Comparison of ENCODE assay signal across 1 cellular context in genomic region chr1:205716371-205717132, GRCh38.
TF ChIP-seq lines count a peak whose summit lies in the region.

No MANE protein-coding gene starts in this region.

TF ChIP-seq in GM12878, 131 proteins besides CTCF, POLR2A, EP300 and RAD21 (continues in another document):
- no peak for TF ChIP-seq HDAC2 (IDR thresholded peaks at IDR 0.05)
- TF ChIP-seq JUND (IDR thresholded peaks at IDR 0.05; ENCODE audit: low read depth, low read length) = no peak; the same call in 1 of the 2 replicates
- TF ChIP-seq RELB (IDR thresholded peaks at IDR 0.05; ENCODE audit: low read depth) = peak; percentile 83; the same call in 1 of the 2 replicates
- TF ChIP-seq ZBTB33 (IDR thresholded peaks at IDR 0.05) = no peak
- no peak for TF ChIP-seq ZNF384 (IDR thresholded peaks at IDR 0.05; ENCODE audit: borderline replicate concordance, low read depth, low read length)
- TF ChIP-seq CHD2 (IDR thresholded peaks at IDR 0.05; ENCODE audit: borderline replicate concordance, low read depth, low read length) = no peak
- TF ChIP-seq NFYA (IDR thresholded peaks at IDR 0.05; ENCODE audit: borderline replicate concordance, low read depth, low read length) = no peak
- no peak for TF ChIP-seq TCF3 (IDR thresholded peaks at IDR 0.05; ENCODE audit: borderline replicate concordance, insufficient read depth, low read depth, low read length)
- TF ChIP-seq, protein P1, sequence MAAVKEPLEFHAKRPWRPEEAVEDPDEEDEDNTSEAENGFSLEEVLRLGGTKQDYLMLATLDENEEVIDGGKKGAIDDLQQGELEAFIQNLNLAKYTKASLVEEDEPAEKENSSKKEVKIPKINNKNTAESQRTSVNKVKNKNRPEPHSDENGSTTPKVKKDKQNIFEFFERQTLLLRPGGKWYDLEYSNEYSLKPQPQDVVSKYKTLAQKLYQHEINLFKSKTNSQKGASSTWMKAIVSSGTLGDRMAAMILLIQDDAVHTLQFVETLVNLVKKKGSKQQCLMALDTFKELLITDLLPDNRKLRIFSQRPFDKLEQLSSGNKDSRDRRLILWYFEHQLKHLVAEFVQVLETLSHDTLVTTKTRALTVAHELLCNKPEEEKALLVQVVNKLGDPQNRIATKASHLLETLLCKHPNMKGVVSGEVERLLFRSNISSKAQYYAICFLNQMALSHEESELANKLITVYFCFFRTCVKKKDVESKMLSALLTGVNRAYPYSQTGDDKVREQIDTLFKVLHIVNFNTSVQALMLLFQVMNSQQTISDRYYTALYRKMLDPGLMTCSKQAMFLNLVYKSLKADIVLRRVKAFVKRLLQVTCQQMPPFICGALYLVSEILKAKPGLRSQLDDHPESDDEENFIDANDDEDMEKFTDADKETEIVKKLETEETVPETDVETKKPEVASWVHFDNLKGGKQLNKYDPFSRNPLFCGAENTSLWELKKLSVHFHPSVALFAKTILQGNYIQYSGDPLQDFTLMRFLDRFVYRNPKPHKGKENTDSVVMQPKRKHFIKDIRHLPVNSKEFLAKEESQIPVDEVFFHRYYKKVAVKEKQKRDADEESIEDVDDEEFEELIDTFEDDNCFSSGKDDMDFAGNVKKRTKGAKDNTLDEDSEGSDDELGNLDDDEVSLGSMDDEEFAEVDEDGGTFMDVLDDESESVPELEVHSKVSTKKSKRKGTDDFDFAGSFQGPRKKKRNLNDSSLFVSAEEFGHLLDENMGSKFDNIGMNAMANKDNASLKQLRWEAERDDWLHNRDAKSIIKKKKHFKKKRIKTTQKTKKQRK (IDR thresholded peaks at IDR 0.05; ENCODE audit: low read depth, low read length) = no peak
- no peak for TF ChIP-seq CREB1 (IDR thresholded peaks at IDR 0.05; ENCODE audit: low read depth)
- no peak for TF ChIP-seq CHD1 (IDR thresholded peaks at IDR 0.05; ENCODE audit: low read depth, low read length)
- TF ChIP-seq SRF (IDR thresholded peaks at IDR 0.05; ENCODE audit: low read depth in 2 of 2, low read length in 2 of 2) = no peak
- no peak for TF ChIP-seq BRCA1 (IDR thresholded peaks at IDR 0.05; ENCODE audit: low read depth, low read length)
- TF ChIP-seq IKZF2 (IDR thresholded peaks at IDR 0.05) = peak; percentile 92 to 93; a peak in 3 of 4 replicates
- peak; percentile 22; the same call in 1 of the 2 replicates for TF ChIP-seq ZNF217 (IDR thresholded peaks at IDR 0.05)
- TF ChIP-seq, protein P2, sequence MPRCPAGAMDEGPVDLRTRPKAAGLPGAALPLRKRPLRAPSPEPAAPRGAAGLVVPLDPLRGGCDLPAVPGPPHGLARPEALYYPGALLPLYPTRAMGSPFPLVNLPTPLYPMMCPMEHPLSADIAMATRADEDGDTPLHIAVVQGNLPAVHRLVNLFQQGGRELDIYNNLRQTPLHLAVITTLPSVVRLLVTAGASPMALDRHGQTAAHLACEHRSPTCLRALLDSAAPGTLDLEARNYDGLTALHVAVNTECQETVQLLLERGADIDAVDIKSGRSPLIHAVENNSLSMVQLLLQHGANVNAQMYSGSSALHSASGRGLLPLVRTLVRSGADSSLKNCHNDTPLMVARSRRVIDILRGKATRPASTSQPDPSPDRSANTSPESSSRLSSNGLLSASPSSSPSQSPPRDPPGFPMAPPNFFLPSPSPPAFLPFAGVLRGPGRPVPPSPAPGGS (IDR thresholded peaks at IDR 0.05; ENCODE audit: borderline replicate concordance, insufficient read depth, low read depth, low read length, poor library complexity, severe bottlenecking) = no peak
- TF ChIP-seq DPF2 (IDR thresholded peaks at IDR 0.05) = peak; percentile 76
- no peak for TF ChIP-seq ZNF592 (IDR thresholded peaks at IDR 0.05)
- TF ChIP-seq CBFB (IDR thresholded peaks at IDR 0.05; ENCODE audit: low read depth) = no peak
- no peak for TF ChIP-seq IRF5 (IDR thresholded peaks at IDR 0.05; ENCODE audit: borderline replicate concordance)
- no peak for TF ChIP-seq CHD4 (IDR thresholded peaks at IDR 0.05)
- TF ChIP-seq SREBF1 (IDR thresholded peaks at IDR 0.05; ENCODE audit: low read length) = no peak
- peak; percentile 97 for TF ChIP-seq MTA2 (IDR thresholded peaks at IDR 0.05; ENCODE audit: low read depth)
- no peak for TF ChIP-seq FOS (IDR thresholded peaks at IDR 0.05; ENCODE audit: borderline replicate concordance, extremely low read depth, insufficient read length)
- TF ChIP-seq BACH1 (IDR thresholded peaks at IDR 0.05; ENCODE audit: borderline replicate concordance) = peak; percentile 53; the same call in 1 of the 2 replicates
- TF ChIP-seq NR2C2 (IDR thresholded peaks at IDR 0.05; ENCODE audit: borderline replicate concordance, control insufficient read depth, insufficient read length, low read depth) = no peak
- no peak for TF ChIP-seq PML (IDR thresholded peaks at IDR 0.05; ENCODE audit: low read length)
- TF ChIP-seq EED (IDR thresholded peaks at IDR 0.05; ENCODE audit: low read depth) = no peak
- TF ChIP-seq, protein P3, sequence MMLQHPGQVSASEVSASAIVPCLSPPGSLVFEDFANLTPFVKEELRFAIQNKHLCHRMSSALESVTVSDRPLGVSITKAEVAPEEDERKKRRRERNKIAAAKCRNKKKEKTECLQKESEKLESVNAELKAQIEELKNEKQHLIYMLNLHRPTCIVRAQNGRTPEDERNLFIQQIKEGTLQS (IDR thresholded peaks at IDR 0.05; ENCODE audit: borderline replicate concordance, extremely low read depth, low read depth, low read length) = no peak
- TF ChIP-seq, protein P4, sequence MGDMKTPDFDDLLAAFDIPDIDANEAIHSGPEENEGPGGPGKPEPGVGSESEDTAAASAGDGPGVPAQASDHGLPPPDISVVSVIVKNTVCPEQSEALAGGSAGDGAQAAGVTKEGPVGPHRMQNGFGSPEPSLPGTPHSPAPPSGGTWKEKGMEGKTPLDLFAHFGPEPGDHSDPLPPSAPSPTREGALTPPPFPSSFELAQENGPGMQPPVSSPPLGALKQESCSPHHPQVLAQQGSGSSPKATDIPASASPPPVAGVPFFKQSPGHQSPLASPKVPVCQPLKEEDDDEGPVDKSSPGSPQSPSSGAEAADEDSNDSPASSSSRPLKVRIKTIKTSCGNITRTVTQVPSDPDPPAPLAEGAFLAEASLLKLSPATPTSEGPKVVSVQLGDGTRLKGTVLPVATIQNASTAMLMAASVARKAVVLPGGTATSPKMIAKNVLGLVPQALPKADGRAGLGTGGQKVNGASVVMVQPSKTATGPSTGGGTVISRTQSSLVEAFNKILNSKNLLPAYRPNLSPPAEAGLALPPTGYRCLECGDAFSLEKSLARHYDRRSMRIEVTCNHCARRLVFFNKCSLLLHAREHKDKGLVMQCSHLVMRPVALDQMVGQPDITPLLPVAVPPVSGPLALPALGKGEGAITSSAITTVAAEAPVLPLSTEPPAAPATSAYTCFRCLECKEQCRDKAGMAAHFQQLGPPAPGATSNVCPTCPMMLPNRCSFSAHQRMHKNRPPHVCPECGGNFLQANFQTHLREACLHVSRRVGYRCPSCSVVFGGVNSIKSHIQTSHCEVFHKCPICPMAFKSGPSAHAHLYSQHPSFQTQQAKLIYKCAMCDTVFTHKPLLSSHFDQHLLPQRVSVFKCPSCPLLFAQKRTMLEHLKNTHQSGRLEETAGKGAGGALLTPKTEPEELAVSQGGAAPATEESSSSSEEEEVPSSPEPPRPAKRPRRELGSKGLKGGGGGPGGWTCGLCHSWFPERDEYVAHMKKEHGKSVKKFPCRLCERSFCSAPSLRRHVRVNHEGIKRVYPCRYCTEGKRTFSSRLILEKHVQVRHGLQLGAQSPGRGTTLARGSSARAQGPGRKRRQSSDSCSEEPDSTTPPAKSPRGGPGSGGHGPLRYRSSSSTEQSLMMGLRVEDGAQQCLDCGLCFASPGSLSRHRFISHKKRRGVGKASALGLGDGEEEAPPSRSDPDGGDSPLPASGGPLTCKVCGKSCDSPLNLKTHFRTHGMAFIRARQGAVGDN (IDR thresholded peaks at IDR 0.05) = no peak
- TF ChIP-seq RBBP5 (conservative IDR thresholded peaks at IDR 0.05) = no peak
- TF ChIP-seq MXI1 (IDR thresholded peaks at IDR 0.05; ENCODE audit: low read depth, low read length) = no peak
- TF ChIP-seq STAT1 (conservative IDR thresholded peaks at IDR 0.05) = no peak
- TF ChIP-seq NKRF (conservative IDR thresholded peaks at IDR 0.05) = no peak
- TF ChIP-seq ZNF24 (IDR thresholded peaks at IDR 0.05) = no peak
